Comparison of ENCODE assay signal across 8 cellular contexts in genomic region chr15:101126618-101127502, GRCh38.
DNase-seq lines count a peak whose midpoint lies in the region; ATAC-seq and TF ChIP-seq lines count a peak whose summit lies in the region.

No MANE protein-coding gene starts in this region.

- TF ChIP-seq CTCF in breast epithelium (IDR thresholded peaks at IDR 0.05) = no peak
- TF ChIP-seq CTCF in Calu3 (IDR thresholded peaks at IDR 0.05; ENCODE audit: unreplicated experiment) = no peak

- H3K4me3 ChIP-seq in breast epithelium = no peak overlapping the region

- CTCF ChIA-PET in Calu3 (lab: Charles Lee) = no interaction called here

- H3K27ac ChIP-seq in breast epithelium = peak overlapping the region; percentile 72 to 94

- intact Hi-C loops in breast epithelium (cut with DNase I; ENCODE audit: low total_unique reads) (loop anchor here (10.0 kb wide), 1 partner anchor 128 kb away; the partner anchor contains the start of gene CHSY1), Calu3 (cut with micrococcal nuclease; ENCODE audit: unreplicated experiment) (no loop called here)

- BruUV-seq in Calu3 (replicated peaks; lab: Mats Ljungman, UMichigan) = no TSS peak

- H3K27me3 Mint-ChIP-seq in Calu3 (ENCODE audit: unreplicated experiment) = no peaks in the 10 kb centered on the region

- no peak overlapping the region for H3K4me3 Mint-ChIP-seq in Calu3 (ENCODE audit: low read depth, unreplicated experiment)

- no peaks in the 10 kb centered on the region for H3K27me3 ChIP-seq in breast epithelium

- peaks cover 0 to 14% of the 10 kb centered on the region in 2 donors for H3K4me1 ChIP-seq in breast epithelium

- TF ChIP-seq POLR2A in breast epithelium (IDR thresholded peaks at IDR 0.05) = no peak

- peaks cover 11% of the 10 kb centered on the region for H3K4me1 Mint-ChIP-seq in Calu3 (ENCODE audit: low read depth, unreplicated experiment)

- H3K36me3 ChIP-seq in breast epithelium = no peaks in the 10 kb centered on the region

- ATAC-seq in HG02678 (IDR thresholded peaks at IDR 0.05; ENCODE audit: unreplicated experiment) = peak; percentile 50

- DNase-seq in NCI-H748 (lab: John Stamatoyannopoulos, UW; ENCODE audit: unreplicated experiment) = peak; percentile 31
- DNase-seq in NCI-H748 treated with DMSO at 0.1 percent for 48 hours (lab: John Stamatoyannopoulos, UW) = no peak
- peak; percentile 65 for DNase-seq in NCI-H2196 treated with DMSO at 0.1 percent for 48 hours (lab: John Stamatoyannopoulos, UW; ENCODE audit: unreplicated experiment)
- DNase-seq in breast epithelium (ENCODE audit: low spot score in 2 of 2) = no peak
- DNase-seq in myocyte (ENCODE audit: low read depth) = peak; percentile 22
- no peak for DNase-seq in Calu3
- DNase-seq in NCI-H187 treated with DMSO at 0.1 percent for 48 hours (lab: John Stamatoyannopoulos, UW) = no peak

- H3K9me3 ChIP-seq in breast epithelium = peaks cover 4 to 10% of the 10 kb centered on the region in 2 donors

- no peaks in the 10 kb centered on the region for H3K36me3 Mint-ChIP-seq in Calu3 (ENCODE audit: insufficient read depth, unreplicated experiment)

- H3K27ac Mint-ChIP-seq in Calu3 (ENCODE audit: unreplicated experiment) = no peak overlapping the region

- peaks cover 3% of the 10 kb centered on the region for H3K9me3 Mint-ChIP-seq in Calu3 (ENCODE audit: low read depth, unreplicated experiment)

Comparison
In these comparisons a context has a peak if more than half of its experiments do, and no peak if none do; other contexts are left out.
1. DNase-seq: peak in NCI-H748 (single experiment), NCI-H2196 treated with DMSO at 0.1 percent for 48 hours (single experiment) and myocyte (single experiment); none in NCI-H748 treated with DMSO at 0.1 percent for 48 hours (single experiment), breast epithelium (0 of 2), Calu3 (single experiment) and NCI-H187 treated with DMSO at 0.1 percent for 48 hours (single experiment).